33 cellular contexts compared by ENCODE assay signal in the genomic region with DNA sequence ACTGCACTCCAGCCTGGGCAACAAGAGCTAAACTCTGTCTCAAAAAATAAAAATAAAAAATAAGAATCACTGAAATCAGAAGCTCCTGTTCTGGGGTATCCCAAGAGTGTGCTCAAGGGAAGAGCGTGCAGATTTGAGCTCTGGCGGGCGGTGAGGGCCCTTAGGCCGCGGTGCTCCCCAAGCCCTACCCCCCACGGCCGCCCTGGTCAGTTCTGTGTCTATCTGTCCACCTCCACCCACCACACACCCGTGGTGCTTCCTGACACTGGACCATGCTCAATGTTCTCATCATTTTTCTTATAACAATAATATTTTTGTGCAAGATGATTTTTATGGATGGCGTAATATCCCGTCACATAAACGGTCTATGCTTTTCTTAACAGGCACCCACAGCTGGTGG.
"Had no signal": no experiment of that assay in that cellular context is flagged by ENCODE, and none has a peak within 500 bp of the region (broad histone marks: within the 10 kb centered on the region; RNA-seq: fewer than 3 reads in every experiment).

No MANE protein-coding gene starts in this region.

- H3K4me1 ChIP-seq: adrenal gland, Peyer's patch, SJSA1 had no signal

- H3K9me3 Mint-ChIP-seq: activated B cell treated with CpG ODN at 0.5 μM for 24 hours; activated CD4-positive, alpha-beta memory T cell treated with anti-CD3 and anti-CD28 coated beads for 36 hours; activated naive CD4-positive, alpha-beta T cell treated with anti-CD3 and anti-CD28 coated beads for 36 hours; activated naive CD4-positive, alpha-beta T cell treated with anti-CD3 and anti-CD28 coated beads, Interleukin-2, amount 50 U/mL, for 72 hours; activated T-cell treated with anti-CD3 and anti-CD28 coated beads, Interleukin-2, amount 50 U/mL, for 72 hours; activated T-helper 17 cell treated with anti-CD3 and anti-CD28 coated beads, Interleukin-2, amount 50 U/mL, for 72 hours; IgD-negative memory B cell; T-helper 1 cell treated with Interleukin-12 subunit alpha and Interleukin-12 subunit beta and Interleukin-4 antibody, amounts not matched to agents 30 μg/mL and 1 μg/mL, for 36 hours; T-helper 2 cell treated with Interferon-gamma antibody and Interleukin-4, amounts not matched to agents 5 μg/mL and 100 μg/mL, for 36 hours had no signal

- H3K4me3 ChIP-seq: adrenal gland, Peyer's patch, SJSA1 had no signal

- H3K36me3 ChIP-seq: adrenal gland, Peyer's patch, SJSA1 had no signal

- H3K27me3 ChIP-seq: adrenal gland, Peyer's patch, SJSA1 had no signal

- H3K4me1 Mint-ChIP-seq: activated B cell treated with CpG ODN at 0.5 μM for 24 hours; activated T-helper 17 cell treated with anti-CD3 and anti-CD28 coated beads, Interleukin-2, amount 50 U/mL, for 72 hours; IgD-negative memory B cell had no signal

- H3K4me3 Mint-ChIP-seq: activated B cell treated with CpG ODN at 0.5 μM for 24 hours; activated CD4-positive, alpha-beta memory T cell treated with anti-CD3 and anti-CD28 coated beads for 36 hours; activated naive CD4-positive, alpha-beta T cell treated with anti-CD3 and anti-CD28 coated beads for 36 hours; activated T-cell treated with anti-CD3 and anti-CD28 coated beads, Interleukin-2, amount 50 U/mL, for 72 hours; activated T-helper 17 cell treated with anti-CD3 and anti-CD28 coated beads, Interleukin-2, amount 50 U/mL, for 72 hours; IgD-negative memory B cell; T-helper 1 cell treated with Interleukin-12 subunit alpha and Interleukin-12 subunit beta and Interleukin-4 antibody, amounts not matched to agents 30 μg/mL and 1 μg/mL, for 36 hours; T-helper 2 cell treated with Interferon-gamma antibody and Interleukin-4, amounts not matched to agents 5 μg/mL and 100 μg/mL, for 36 hours had no signal

- H3K9ac ChIP-seq: SK-N-SH had no signal

- H3K27ac ChIP-seq: adrenal gland, Peyer's patch, SJSA1 had no signal

- DNase-seq: activated B cell treated with CpG ODN at 0.5 μM for 24 hours; activated CD4-positive, alpha-beta memory T cell treated with anti-CD3 and anti-CD28 coated beads for 36 hours; activated CD4-positive, alpha-beta T cell treated with anti-CD3 and anti-CD28 coated beads for 4 hours; activated CD4-positive, alpha-beta T cell treated with anti-CD3 and anti-CD28 coated beads, Interleukin-2, amount 50 U/mL, for 1 hour; activated CD4-positive, CD25-positive, alpha-beta regulatory T cell treated with anti-CD3 and anti-CD28 coated beads, Interleukin-2, amount 50 U/mL, for 72 hours; activated gamma-delta T cell treated with Interleukin-2 at 50 U/mL for 16 hours; activated naive CD4-positive, alpha-beta T cell treated with anti-CD3 and anti-CD28 coated beads for 36 hours; activated T-cell treated with anti-CD3 and anti-CD28 coated beads, Interleukin-2, amount 50 U/mL, for 1 hour; activated T-cell treated with anti-CD3 and anti-CD28 coated beads, Interleukin-2, amount 50 U/mL, for 72 hours; anterior cingulate cortex; caudate nucleus; Karpas-422; KBM-7; NCI-H1105; NCI-H1417 treated with DMSO at 0.1 percent for 48 hours; NCI-H1694; NCI-H1930; NCI-H2081 treated with DMSO at 0.1 percent for 48 hours; NCI-H345; NCI-H524 treated with DMSO at 0.1 percent for 48 hours; PC-3; Peyer's patch; RPMI8226; SHP77 treated with DMSO at 0.1 percent for 48 hours; SK-N-SH had no signal

- H3K27ac Mint-ChIP-seq: activated B cell treated with CpG ODN at 0.5 μM for 24 hours; activated CD4-positive, alpha-beta memory T cell treated with anti-CD3 and anti-CD28 coated beads for 36 hours; activated naive CD4-positive, alpha-beta T cell treated with anti-CD3 and anti-CD28 coated beads for 36 hours; activated naive CD4-positive, alpha-beta T cell treated with anti-CD3 and anti-CD28 coated beads, Interleukin-2, amount 50 U/mL, for 72 hours; activated T-cell treated with anti-CD3 and anti-CD28 coated beads, Interleukin-2, amount 50 U/mL, for 72 hours; activated T-helper 17 cell treated with anti-CD3 and anti-CD28 coated beads, Interleukin-2, amount 50 U/mL, for 72 hours; IgD-negative memory B cell; T-helper 1 cell treated with Interleukin-12 subunit alpha and Interleukin-12 subunit beta and Interleukin-4 antibody, amounts not matched to agents 30 μg/mL and 1 μg/mL, for 36 hours; T-helper 2 cell treated with Interferon-gamma antibody and Interleukin-4, amounts not matched to agents 5 μg/mL and 100 μg/mL, for 36 hours had no signal

- H3K36me3 Mint-ChIP-seq: activated CD4-positive, alpha-beta memory T cell treated with anti-CD3 and anti-CD28 coated beads for 36 hours; activated naive CD4-positive, alpha-beta T cell treated with anti-CD3 and anti-CD28 coated beads, Interleukin-2, amount 50 U/mL, for 72 hours; brain; IgD-negative memory B cell had no signal

- H3K4me2 ChIP-seq: SK-N-SH had no signal

- H3K9me2 ChIP-seq: SK-N-SH had no signal

- H3K9me3 ChIP-seq: adrenal gland, Peyer's patch, SJSA1, SK-N-SH had no signal
